Comparison of ENCODE assay signal across 2 cellular contexts in the genomic region with DNA sequence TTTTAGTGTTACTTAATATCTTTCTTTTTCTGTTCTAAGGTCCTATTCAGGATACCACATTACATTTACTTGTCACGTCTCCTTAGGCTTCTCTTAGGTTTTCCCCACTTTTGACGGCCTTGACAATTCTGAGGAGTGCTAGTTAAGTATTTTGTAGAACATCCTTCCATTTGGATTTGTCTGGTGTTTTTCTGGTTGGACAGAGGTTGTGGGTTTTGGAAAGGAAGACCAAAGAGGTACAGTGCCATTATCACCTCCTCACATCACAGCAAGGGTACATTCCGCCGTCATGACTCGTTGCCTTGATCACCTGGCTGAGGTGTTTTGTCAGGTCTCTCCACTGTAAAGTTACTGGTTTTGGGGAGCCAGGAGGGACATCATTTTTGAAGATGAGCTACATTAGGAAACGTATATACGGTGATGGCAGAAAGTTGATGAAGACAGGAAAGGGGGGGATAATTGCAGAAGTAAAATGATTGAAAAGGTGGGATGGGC.
TF ChIP-seq lines count a peak whose summit lies in the region.

No MANE protein-coding gene starts in this region.

TF ChIP-seq in HepG2, 621 proteins besides CTCF, POLR2A, EP300 and RAD21:
- TF ChIP-seq ZBTB4 (CRISPR knock-in tag; IDR thresholded peaks at IDR 0.05; ENCODE audit: borderline replicate concordance) (no peak), RBM22 (optimal IDR thresholded peaks at IDR 0.05; ENCODE audit: low read length) (peak; percentile 25), NONO (IDR thresholded peaks at IDR 0.05) (no peak), NONO (CRISPR knock-in tag; conservative IDR thresholded peaks at IDR 0.05) (no peak), ZNF292 (CRISPR knock-in tag; IDR thresholded peaks at IDR 0.05; ENCODE audit: borderline replicate concordance, low read depth) (no peak), ZNF879 (CRISPR knock-in tag; IDR thresholded peaks at IDR 0.05) (no peak), ZNF501 (CRISPR knock-in tag; IDR thresholded peaks at IDR 0.05) (no peak), DR1 (CRISPR knock-in tag; IDR thresholded peaks at IDR 0.05) (no peak), SIN3A (IDR thresholded peaks at IDR 0.05; ENCODE audit: borderline replicate concordance, low read depth, low read length) (no peak), ZNF44 (CRISPR knock-in tag; IDR thresholded peaks at IDR 0.05) (no peak), TCF7 (IDR thresholded peaks at IDR 0.05; ENCODE audit: low read depth) (no peak), MYPOP (CRISPR knock-in tag; IDR thresholded peaks at IDR 0.05) (no peak), SIX4 (CRISPR knock-in tag; IDR thresholded peaks at IDR 0.05) (no peak), SRF (IDR thresholded peaks at IDR 0.05; ENCODE audit: low read depth, low read length) (no peak), ZNF446 (CRISPR knock-in tag; IDR thresholded peaks at IDR 0.05) (peak; percentile 54; the same call in 1 of the 2 replicates), ZNF598 (CRISPR knock-in tag; IDR thresholded peaks at IDR 0.05; ENCODE audit: borderline replicate concordance) (no peak)
- TF ChIP-seq, protein P1, sequence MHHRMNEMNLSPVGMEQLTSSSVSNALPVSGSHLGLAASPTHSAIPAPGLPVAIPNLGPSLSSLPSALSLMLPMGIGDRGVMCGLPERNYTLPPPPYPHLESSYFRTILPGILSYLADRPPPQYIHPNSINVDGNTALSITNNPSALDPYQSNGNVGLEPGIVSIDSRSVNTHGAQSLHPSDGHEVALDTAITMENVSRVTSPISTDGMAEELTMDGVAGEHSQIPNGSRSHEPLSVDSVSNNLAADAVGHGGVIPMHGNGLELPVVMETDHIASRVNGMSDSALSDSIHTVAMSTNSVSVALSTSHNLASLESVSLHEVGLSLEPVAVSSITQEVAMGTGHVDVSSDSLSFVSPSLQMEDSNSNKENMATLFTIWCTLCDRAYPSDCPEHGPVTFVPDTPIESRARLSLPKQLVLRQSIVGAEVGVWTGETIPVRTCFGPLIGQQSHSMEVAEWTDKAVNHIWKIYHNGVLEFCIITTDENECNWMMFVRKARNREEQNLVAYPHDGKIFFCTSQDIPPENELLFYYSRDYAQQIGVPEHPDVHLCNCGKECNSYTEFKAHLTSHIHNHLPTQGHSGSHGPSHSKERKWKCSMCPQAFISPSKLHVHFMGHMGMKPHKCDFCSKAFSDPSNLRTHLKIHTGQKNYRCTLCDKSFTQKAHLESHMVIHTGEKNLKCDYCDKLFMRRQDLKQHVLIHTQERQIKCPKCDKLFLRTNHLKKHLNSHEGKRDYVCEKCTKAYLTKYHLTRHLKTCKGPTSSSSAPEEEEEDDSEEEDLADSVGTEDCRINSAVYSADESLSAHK (CRISPR knock-in tag; IDR thresholded peaks at IDR 0.05; ENCODE audit: borderline replicate concordance): no peak

TF ChIP-seq in K562, 482 proteins besides CTCF, POLR2A, EP300 and RAD21:
- TF ChIP-seq, protein P2, sequence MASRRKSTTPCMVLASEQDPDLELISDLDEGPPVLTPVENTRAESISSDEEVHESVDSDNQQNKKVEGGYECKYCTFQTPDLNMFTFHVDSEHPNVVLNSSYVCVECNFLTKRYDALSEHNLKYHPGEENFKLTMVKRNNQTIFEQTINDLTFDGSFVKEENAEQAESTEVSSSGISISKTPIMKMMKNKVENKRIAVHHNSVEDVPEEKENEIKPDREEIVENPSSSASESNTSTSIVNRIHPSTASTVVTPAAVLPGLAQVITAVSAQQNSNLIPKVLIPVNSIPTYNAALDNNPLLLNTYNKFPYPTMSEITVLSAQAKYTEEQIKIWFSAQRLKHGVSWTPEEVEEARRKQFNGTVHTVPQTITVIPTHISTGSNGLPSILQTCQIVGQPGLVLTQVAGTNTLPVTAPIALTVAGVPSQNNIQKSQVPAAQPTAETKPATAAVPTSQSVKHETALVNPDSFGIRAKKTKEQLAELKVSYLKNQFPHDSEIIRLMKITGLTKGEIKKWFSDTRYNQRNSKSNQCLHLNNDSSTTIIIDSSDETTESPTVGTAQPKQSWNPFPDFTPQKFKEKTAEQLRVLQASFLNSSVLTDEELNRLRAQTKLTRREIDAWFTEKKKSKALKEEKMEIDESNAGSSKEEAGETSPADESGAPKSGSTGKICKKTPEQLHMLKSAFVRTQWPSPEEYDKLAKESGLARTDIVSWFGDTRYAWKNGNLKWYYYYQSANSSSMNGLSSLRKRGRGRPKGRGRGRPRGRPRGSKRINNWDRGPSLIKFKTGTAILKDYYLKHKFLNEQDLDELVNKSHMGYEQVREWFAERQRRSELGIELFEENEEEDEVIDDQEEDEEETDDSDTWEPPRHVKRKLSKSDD (conservative IDR thresholded peaks at IDR 0.05; ENCODE audit: low read length): no peak
